In genomic region chr12:128797119-128798118, GRCh38 we compare ENCODE assay signal across 8 cellular contexts. TPM values are rescaled to one million over a fixed set of nuclear protein-coding genes. Genes with fewer than 3 reads are reported as not detected.
A peak's percentile ranks its signal among the peaks of the same experiment; 100 is the strongest.
DNase-seq lines count a peak whose midpoint lies in the region; ATAC-seq and TF ChIP-seq lines count a peak whose summit lies in the region.

No MANE protein-coding gene starts in this region.

- H3K4me1 ChIP-seq in OCI-LY7 (ENCODE audit: insufficient read depth, low read length, poor library complexity, severe bottlenecking), result peaks cover 85% of the 10 kb centered on the region
- peaks cover 20% of the 10 kb centered on the region for H3K4me1 ChIP-seq in lower lobe of right lung
- no peaks in the 10 kb centered on the region for H3K4me1 ChIP-seq in SJCRH30

- peaks cover 38% of the 10 kb centered on the region; the same call in 1 of the 2 replicates for H3K79me2 ChIP-seq in OCI-LY7 (ENCODE audit: insufficient read depth, low read depth, low read length)

- TF ChIP-seq CTCF in OCI-LY7 (conservative IDR thresholded peaks at IDR 0.05; ENCODE audit: low read length), result no peak
- TF ChIP-seq CTCF in lower lobe of right lung (IDR thresholded peaks at IDR 0.05), result no peak

- no peaks in the 10 kb centered on the region for H3K27me3 ChIP-seq in lower lobe of right lung (ENCODE audit: low read depth)
- H3K27me3 ChIP-seq in SJCRH30, result no peaks in the 10 kb centered on the region

- intact Hi-C loops in OCI-LY7 (cut with micrococcal nuclease; ENCODE audit: unreplicated experiment), result no loop called here
- intact Hi-C loops in lower lobe of right lung (cut with DNase I), result no loop called here

- H3K4me3 ChIP-seq in OCI-LY7 (ENCODE audit: low read depth, low read length, poor library complexity, severe bottlenecking) (peak overlapping the region; percentile 44), lower lobe of right lung (no peak overlapping the region), SJCRH30 (no peak overlapping the region)

- no TSS peak for BruUV-seq in OCI-LY7 (replicated peaks; lab: Mats Ljungman, UMichigan)

- H2AFZ ChIP-seq in OCI-LY7 (ENCODE audit: low read length), result no peak overlapping the region

- no peaks in the 10 kb centered on the region for H3K9me2 ChIP-seq in OCI-LY7 (ENCODE audit: insufficient read depth, low read length)

- H3K36me3 ChIP-seq in OCI-LY7 (ENCODE audit: insufficient read depth, low read length) (peaks cover 87% of the 10 kb centered on the region), lower lobe of right lung (peaks cover 95% of the 10 kb centered on the region), SJCRH30 (peaks cover 7% of the 10 kb centered on the region; the same call in 1 of the 2 replicates)

- H3K27ac ChIP-seq in OCI-LY7 (ENCODE audit: low read depth, low read length, poor library complexity, severe bottlenecking) (peak overlapping the region; percentile 100), lower lobe of right lung (no peak overlapping the region), SJCRH30 (no peak overlapping the region)

- POLR2A ChIA-PET in OCI-LY7 (lab: Charles Lee), result interaction anchor here (0.6 to 5.4 kb wide), 13 partner anchors 9 to 109 kb away, joined by 3 to 60 read pairs (median 7); partner anchors contain the start of gene SLC15A4

- peak overlapping the region; percentile 78 for H3K4me2 ChIP-seq in OCI-LY7 (ENCODE audit: low read length)

- H4K20me1 ChIP-seq in OCI-LY7 (ENCODE audit: insufficient read depth, low read length), result peaks cover 8% of the 10 kb centered on the region; the same call in 1 of the 2 replicates

- H3K9me3 ChIP-seq in OCI-LY7 (ENCODE audit: low read length) (no peaks in the 10 kb centered on the region), lower lobe of right lung (no peaks in the 10 kb centered on the region), SJCRH30 (replicated peaks) (no peaks in the 10 kb centered on the region)

- CTCF ChIA-PET in OCI-LY7 (lab: Charles Lee; ENCODE audit: unreplicated experiment), result interaction anchor here (1.0 to 1.8 kb wide), 3 partner anchors 13 to 25 kb away, joined by 3 to 5 read pairs (median 3); no protein-coding TSS in a partner anchor

- ATAC-seq in GM18502 (IDR thresholded peaks at IDR 0.05; ENCODE audit: poor library complexity, unreplicated experiment), result peak; percentile 71
- ATAC-seq in lower lobe of right lung, result peak; percentile 19 to 26

- peak; percentile 66 for DNase-seq in HCEC 1CT
- DNase-seq in OCI-LY7 (ENCODE audit: low spot score), result peak; percentile 46
- DNase-seq in lower lobe of right lung, result peak; percentile 10
- DNase-seq in SJCRH30, result no peak
- no peak for DNase-seq in DMS114 treated with DMSO at 0.1 percent for 48 hours (lab: John Stamatoyannopoulos, UW; ENCODE audit: unreplicated experiment)
- DNase-seq in NCI-H1417 (lab: John Stamatoyannopoulos, UW), result no peak
- DNase-seq in DMS53 (lab: John Stamatoyannopoulos, UW), result no peak

RNA-seq across cellular contexts. Expression of gene SLC15A4, which starts 26.3 kb away (rescaled TPM):
- 46.7 and 53.3 TPM in 2 replicates for total RNA-seq in OCI-LY7 (2014; rRNA removed; shearing (Covaris generic))
- total RNA-seq in OCI-LY7 (2022) (72.8 and 87.3 TPM in 2 replicates), lower lobe of right lung (30.0 TPM)
- total RNA-seq in SJCRH30 (2014; rRNA removed; shearing (Covaris generic)), result 18.7 and 20.6 TPM in 2 replicates

RNA-seq across cellular contexts. Expression of gene GLT1D1, which starts 55.9 kb away (rescaled TPM):
- not detected in 2 replicates for total RNA-seq in OCI-LY7 (2014; rRNA removed; shearing (Covaris generic))
- 0.32 and 0.41 TPM in 2 replicates for total RNA-seq in OCI-LY7 (2022)
- 5.3 TPM for total RNA-seq in lower lobe of right lung
- 0.10 TPM in 1 of 2 replicates, not detected in the other for total RNA-seq in SJCRH30 (2014; rRNA removed; shearing (Covaris generic))

Comparison
In these comparisons a context has a peak if more than half of its experiments do, and no peak if none do; other contexts are left out.
1. DNase-seq: peak in HCEC 1CT (single experiment), OCI-LY7 (single experiment) and lower lobe of right lung (single experiment); none in SJCRH30 (0 of 2), DMS114 treated with DMSO at 0.1 percent for 48 hours (single experiment), NCI-H1417 (0 of 3) and DMS53 (single experiment).